8 cellular contexts compared by ENCODE assay signal in genomic region chr13:41502676-41503075, GRCh38. TPM values are rescaled to one million over a fixed set of nuclear protein-coding genes. Genes with fewer than 3 reads are reported as not detected.
DNase-seq lines count a peak whose midpoint lies in the region; ATAC-seq and TF ChIP-seq lines count a peak whose summit lies in the region.

No MANE protein-coding gene starts in this region.

- H3K27ac ChIP-seq in osteoblast (ENCODE audit: low read depth, low read length), result no peak overlapping the region

- peaks cover 11% of the 10 kb centered on the region for H3K9me3 Mint-ChIP-seq in activated naive CD4-positive, alpha-beta T cell treated with anti-CD3 and anti-CD28 coated beads, Interleukin-2, amount 50 U/mL, for 24 hours
- peaks cover 28% of the 10 kb centered on the region for H3K9me3 Mint-ChIP-seq in activated T-helper 1 cell treated with anti-CD3 and anti-CD28 coated beads, Interleukin-12 subunit alpha, Interleukin-12 subunit beta, Interleukin-2, Interleukin-4 antibody, amounts not matched to agents 30 ng/mL and 10 ng/mL and 1 ng/mL, durations not matched to agents 14 hours and 24 hours and 36 hours

- no peaks in the 10 kb centered on the region for H3K79me2 ChIP-seq in osteoblast (ENCODE audit: insufficient read depth, low read length)

- peaks cover 20% of the 10 kb centered on the region for H3K36me3 Mint-ChIP-seq in activated naive CD4-positive, alpha-beta T cell treated with anti-CD3 and anti-CD28 coated beads, Interleukin-2, amount 50 U/mL, for 24 hours
- peaks cover 16% of the 10 kb centered on the region for H3K36me3 Mint-ChIP-seq in activated T-helper 1 cell treated with anti-CD3 and anti-CD28 coated beads, Interleukin-12 subunit alpha, Interleukin-12 subunit beta, Interleukin-2, Interleukin-4 antibody, amounts not matched to agents 30 ng/mL and 10 ng/mL and 1 ng/mL, durations not matched to agents 14 hours and 24 hours and 36 hours (ENCODE audit: low read depth)

- no peaks in the 10 kb centered on the region for H4K20me1 ChIP-seq in osteoblast (ENCODE audit: insufficient read depth, low read length)

- no peaks in the 10 kb centered on the region for H3K36me3 ChIP-seq in osteoblast (ENCODE audit: insufficient read depth, low read length)

- no peaks in the 10 kb centered on the region for H3K9me3 ChIP-seq in osteoblast (ENCODE audit: low read depth, low read length)

- TF ChIP-seq CTCF in osteoblast (IDR thresholded peaks at IDR 0.05; ENCODE audit: extremely low read depth, low read depth, low read length), result no peak

- intact Hi-C loops in activated T-helper 1 cell treated with anti-CD3 and anti-CD28 coated beads, Interleukin-12 subunit alpha, Interleukin-12 subunit beta, Interleukin-2, Interleukin-4 antibody, amounts not matched to agents 30 ng/mL and 10 ng/mL and 1 ng/mL, durations not matched to agents 14 hours and 24 hours and 36 hours (cut with micrococcal nuclease), result no loop called here

- ATAC-seq in GM18511 (IDR thresholded peaks at IDR 0.05; ENCODE audit: unreplicated experiment) (peak; percentile 87), GM21381 (IDR thresholded peaks at IDR 0.05; ENCODE audit: unreplicated experiment) (peak; percentile 51), HG03139 (IDR thresholded peaks at IDR 0.05; ENCODE audit: unreplicated experiment) (peak; percentile 62)

- peaks cover 62% of the 10 kb centered on the region for H3K4me1 Mint-ChIP-seq in activated naive CD4-positive, alpha-beta T cell treated with anti-CD3 and anti-CD28 coated beads, Interleukin-2, amount 50 U/mL, for 24 hours
- peaks cover 58% of the 10 kb centered on the region for H3K4me1 Mint-ChIP-seq in activated T-helper 1 cell treated with anti-CD3 and anti-CD28 coated beads, Interleukin-12 subunit alpha, Interleukin-12 subunit beta, Interleukin-2, Interleukin-4 antibody, amounts not matched to agents 30 ng/mL and 10 ng/mL and 1 ng/mL, durations not matched to agents 14 hours and 24 hours and 36 hours (ENCODE audit: low read depth)

- peak overlapping the region; percentile 51 for H3K4me3 Mint-ChIP-seq in activated naive CD4-positive, alpha-beta T cell treated with anti-CD3 and anti-CD28 coated beads, Interleukin-2, amount 50 U/mL, for 24 hours
- no peak overlapping the region for H3K4me3 Mint-ChIP-seq in activated T-helper 1 cell treated with anti-CD3 and anti-CD28 coated beads, Interleukin-12 subunit alpha, Interleukin-12 subunit beta, Interleukin-2, Interleukin-4 antibody, amounts not matched to agents 30 ng/mL and 10 ng/mL and 1 ng/mL, durations not matched to agents 14 hours and 24 hours and 36 hours

- peak overlapping the region; percentile 81 for H3K27ac Mint-ChIP-seq in activated naive CD4-positive, alpha-beta T cell treated with anti-CD3 and anti-CD28 coated beads, Interleukin-2, amount 50 U/mL, for 24 hours
- H3K27ac Mint-ChIP-seq in activated T-helper 1 cell treated with anti-CD3 and anti-CD28 coated beads, Interleukin-12 subunit alpha, Interleukin-12 subunit beta, Interleukin-2, Interleukin-4 antibody, amounts not matched to agents 30 ng/mL and 10 ng/mL and 1 ng/mL, durations not matched to agents 14 hours and 24 hours and 36 hours, result no peak overlapping the region

- H3K4me1 ChIP-seq in osteoblast (ENCODE audit: insufficient read depth, low read length), result peaks cover 9% of the 10 kb centered on the region

- DNase-seq in activated T-helper 1 cell treated with anti-CD3 and anti-CD28 coated beads, Interleukin-12 subunit alpha, Interleukin-12 subunit beta, Interleukin-2, Interleukin-4 antibody, amounts not matched to agents 30 ng/mL and 10 ng/mL and 1 ng/mL, durations not matched to agents 14 hours and 24 hours and 36 hours (ENCODE audit: low spot score), result no peak
- no peak for DNase-seq in osteoblast (ENCODE audit: insufficient read length, low spot score, missing footprints)
- no peak for DNase-seq in DMS53 (lab: John Stamatoyannopoulos, UW)
- no peak for DNase-seq in NCI-H1048 (lab: John Stamatoyannopoulos, UW)

- no peak overlapping the region for H3K4me3 ChIP-seq in osteoblast (ENCODE audit: insufficient read depth, low read length)

- H3K4me2 ChIP-seq in osteoblast (ENCODE audit: insufficient read depth, low read length), result no peak overlapping the region

- no peaks in the 10 kb centered on the region for H3K27me3 Mint-ChIP-seq in activated naive CD4-positive, alpha-beta T cell treated with anti-CD3 and anti-CD28 coated beads, Interleukin-2, amount 50 U/mL, for 24 hours
- peaks cover 2% of the 10 kb centered on the region for H3K27me3 Mint-ChIP-seq in activated T-helper 1 cell treated with anti-CD3 and anti-CD28 coated beads, Interleukin-12 subunit alpha, Interleukin-12 subunit beta, Interleukin-2, Interleukin-4 antibody, amounts not matched to agents 30 ng/mL and 10 ng/mL and 1 ng/mL, durations not matched to agents 14 hours and 24 hours and 36 hours (ENCODE audit: insufficient read depth)

- peaks cover 5% of the 10 kb centered on the region for H3K27me3 ChIP-seq in osteoblast (ENCODE audit: insufficient read depth, low read length)

- H2AFZ ChIP-seq in osteoblast (ENCODE audit: low read length), result no peak overlapping the region

RNA-seq across cellular contexts. Expression of gene RGCC, which starts 45.3 kb away (rescaled TPM):
- 135 and 139 TPM in 2 replicates for total RNA-seq in activated T-helper 1 cell treated with anti-CD3 and anti-CD28 coated beads, Interleukin-12 subunit alpha, Interleukin-12 subunit beta, Interleukin-2, Interleukin-4 antibody, amounts not matched to agents 30 ng/mL and 10 ng/mL and 1 ng/mL, durations not matched to agents 14 hours and 24 hours and 36 hours
- 2.2 and 2.9 TPM in 2 replicates for total RNA-seq in osteoblast

Comparison
In these comparisons a context has a peak if more than half of its experiments do, and no peak if none do; other contexts are left out.
1. RNA of gene RGCC, which starts 45.3 kb away (total RNA-seq): 135 to 139 TPM in activated T-helper 1 cell treated with anti-CD3 and anti-CD28 coated beads, Interleukin-12 subunit alpha, Interleukin-12 subunit beta, Interleukin-2, Interleukin-4 antibody, amounts not matched to agents 30 ng/mL and 10 ng/mL and 1 ng/mL, durations not matched to agents 14 hours and 24 hours and 36 hours; 2.2 to 2.9 TPM in osteoblast; every median in the first group is over 10 times any median in the second.
2. Peak in every context shown above with its lines, with median percentiles within 50 percentile points of each other: ATAC-seq.